In the genomic region with DNA sequence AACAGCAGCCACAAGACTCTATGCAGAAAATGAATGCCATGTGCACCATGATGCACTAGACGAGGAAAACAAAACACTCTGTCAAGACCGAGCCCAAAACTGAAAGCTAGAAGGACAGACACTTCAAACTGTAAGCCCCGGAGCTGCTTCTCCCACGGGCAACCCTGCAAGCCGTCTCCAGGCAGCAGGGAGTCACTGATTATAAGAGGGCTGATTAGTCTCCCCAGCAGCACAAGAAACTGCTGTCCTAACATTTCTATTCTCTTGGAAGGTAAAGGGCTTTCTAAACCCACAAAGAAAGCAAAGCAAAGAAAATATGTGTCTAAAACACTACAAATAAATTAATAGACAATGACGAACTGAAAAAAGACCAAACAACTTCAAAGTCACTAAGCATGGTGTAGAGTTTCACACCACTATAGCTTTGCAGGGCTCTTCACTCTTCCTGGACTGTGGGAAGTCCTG, we compare ENCODE assay signal across 9 cellular contexts. TPM values are rescaled to one million over a fixed set of nuclear protein-coding genes. Genes with fewer than 3 reads are reported as not detected.
A peak's percentile ranks its signal among the peaks of the same experiment; 100 is the strongest.
DNase-seq lines count a peak whose midpoint lies in the region; ATAC-seq, FAIRE-seq and TF ChIP-seq lines count a peak whose summit lies in the region.
"Had no signal": no experiment of that assay in that cellular context is flagged by ENCODE, and none has a peak within 500 bp of the region (broad histone marks: within the 10 kb centered on the region; RNA-seq: fewer than 3 reads in every experiment).

No MANE protein-coding gene starts in this region.

- H3K4me2 ChIP-seq in keratinocyte (ENCODE audit: control insufficient read depth, extremely low read depth, insufficient read depth, low read depth, low read length): peak overlapping the region; percentile 84

- TF ChIP-seq POLR2A in breast epithelium (IDR thresholded peaks at IDR 0.05) (no peak), stomach (IDR thresholded peaks at IDR 0.05) (no peak)

- in situ Hi-C loops in KBM-7 (cut with MboI; ENCODE audit: low pct_unique_long_range_greater_than_20kb, low sequenced_read_pairs): no loop called here

- peak overlapping the region; percentile 20 for H3K9ac ChIP-seq in keratinocyte (ENCODE audit: control insufficient read depth, extremely low read depth, insufficient read depth, low read length)

- intact Hi-C loops in breast epithelium (cut with DNase I; ENCODE audit: low total_unique reads): no loop called here
- intact Hi-C loops in MCF 10A (cut with micrococcal nuclease): no loop called here
- intact Hi-C loops in stomach (cut with DNase I; ENCODE audit: low total_unique reads): no loop called here

- dilution Hi-C loops in keratinocyte (cut with MboI; ENCODE audit: extremely low pct_ligation_motif_present, low sequenced_read_pairs): no loop called here

- H3K4me3 Mint-ChIP-seq in MCF 10A (ENCODE audit: unreplicated experiment): no peak overlapping the region
- peak overlapping the region; percentile 79 for H3K4me3 Mint-ChIP-seq in activated T-cell treated with anti-CD3 and anti-CD28 coated beads, Interleukin-2, amount 50 U/mL, for 72 hours

- TF ChIP-seq CTCF in breast epithelium (IDR thresholded peaks at IDR 0.05) (no peak), MCF 10A (IDR thresholded peaks at IDR 0.05; ENCODE audit: unreplicated experiment) (no peak), keratinocyte (optimal IDR thresholded peaks at IDR 0.05 in 1 of 3, IDR thresholded peaks at IDR 0.05 in 1 of 3, conservative IDR thresholded peaks at IDR 0.05 in 1 of 3; ENCODE audit: extremely low read depth in 1 of 3, insufficient read depth in 2 of 3, low read length in 3 of 3) (no peak), stomach (IDR thresholded peaks at IDR 0.05) (no peak)

- H2AFZ ChIP-seq in keratinocyte (ENCODE audit: control insufficient read depth, low read length): peak overlapping the region; percentile 36

- ATAC-seq in activated T-cell treated with anti-CD3 and anti-CD28 coated beads, Interleukin-2, amount 50 U/mL, for 72 hours (replicated peaks in 1 of 2): peak; percentile 54 to 66
- ATAC-seq in HG03571 (IDR thresholded peaks at IDR 0.05; ENCODE audit: unreplicated experiment): no peak

- POLR2A ChIA-PET in MCF 10A (lab: Yijun Ruan, JAX): interaction anchor here (0.8 to 1.3 kb wide), 4 partner anchors 7 to 237 kb away, joined by 3 to 5 read pairs (median 3); partner anchors contain the start of gene SKIC8

- H3K4me1 Mint-ChIP-seq in MCF 10A (ENCODE audit: insufficient read depth, unreplicated experiment): peaks cover 16% of the 10 kb centered on the region
- peaks cover 42% of the 10 kb centered on the region for H3K4me1 Mint-ChIP-seq in activated T-cell treated with anti-CD3 and anti-CD28 coated beads, Interleukin-2, amount 50 U/mL, for 72 hours (ENCODE audit: low read depth)

- no peaks in the 10 kb centered on the region for H3K36me3 ChIP-seq in breast epithelium
- H3K36me3 ChIP-seq in keratinocyte (ENCODE audit: control insufficient read depth in 2 of 2, extremely low read depth in 1 of 2, insufficient read depth in 2 of 2, low read length in 2 of 2): no peaks in the 10 kb centered on the region
- H3K36me3 ChIP-seq in stomach: no peaks in the 10 kb centered on the region

- H3K79me2 ChIP-seq in keratinocyte (ENCODE audit: control insufficient read depth, insufficient read depth, low read length): peaks cover 70% of the 10 kb centered on the region

- H3K4me1 ChIP-seq in breast epithelium: peaks cover 8 to 23% of the 10 kb centered on the region in 2 donors
- peaks cover 30% of the 10 kb centered on the region for H3K4me1 ChIP-seq in keratinocyte (ENCODE audit: control insufficient read depth, extremely low read depth, insufficient read depth, low read length)
- H3K4me1 ChIP-seq in stomach: peaks cover 84 to 100% (median 93%) of the 10 kb centered on the region in 4 donors

- DNase-seq in breast epithelium (ENCODE audit: low spot score in 2 of 2) (no peak), MCF 10A (ENCODE audit: unreplicated experiment) (no peak), KBM-7 (peak; percentile 77), keratinocyte (ENCODE audit: low read depth, low spot score) (no peak), stomach (no peak), NCI-H1930 (lab: John Stamatoyannopoulos, UW) (no peak)
- peak; percentile 37 to 39 for DNase-seq in activated T-cell treated with anti-CD3 and anti-CD28 coated beads, Interleukin-2, amount 50 U/mL, for 72 hours

- H3K9me3 Mint-ChIP-seq in MCF 10A (ENCODE audit: unreplicated experiment): no peaks in the 10 kb centered on the region
- no peaks in the 10 kb centered on the region for H3K9me3 Mint-ChIP-seq in activated T-cell treated with anti-CD3 and anti-CD28 coated beads, Interleukin-2, amount 50 U/mL, for 72 hours

- H3K27ac Mint-ChIP-seq in MCF 10A (ENCODE audit: low read depth, unreplicated experiment): no peak overlapping the region
- peak overlapping the region; percentile 45 for H3K27ac Mint-ChIP-seq in activated T-cell treated with anti-CD3 and anti-CD28 coated beads, Interleukin-2, amount 50 U/mL, for 72 hours

- no peaks in the 10 kb centered on the region for H3K9me1 ChIP-seq in keratinocyte (ENCODE audit: control insufficient read depth, extremely low read depth, insufficient read depth, low read length)

- no peaks in the 10 kb centered on the region for H4K20me1 ChIP-seq in keratinocyte (ENCODE audit: control insufficient read depth, extremely low read depth, insufficient read depth, low read length)

- WGBS in stomach, 5 donors: 1 to 10% (median 2%) methylated on average over 6 of the region's 6 CpGs

- BruUV-seq in MCF 10A (replicated peaks; lab: Mats Ljungman, UMichigan): no TSS peak

- H3K27me3 Mint-ChIP-seq in MCF 10A (ENCODE audit: insufficient read depth, unreplicated experiment): no peaks in the 10 kb centered on the region
- no peaks in the 10 kb centered on the region for H3K27me3 Mint-ChIP-seq in activated T-cell treated with anti-CD3 and anti-CD28 coated beads, Interleukin-2, amount 50 U/mL, for 72 hours (ENCODE audit: low read depth)

- no peaks in the 10 kb centered on the region for H3K9me3 ChIP-seq in breast epithelium
- H3K9me3 ChIP-seq in keratinocyte (ENCODE audit: control insufficient read depth, low read depth, low read length): no peaks in the 10 kb centered on the region
- H3K9me3 ChIP-seq in stomach: no peaks in the 10 kb centered on the region

- peak overlapping the region; percentile 70 to 91 for H3K27ac ChIP-seq in breast epithelium
- H3K27ac ChIP-seq in keratinocyte (ENCODE audit: control insufficient read depth, insufficient read depth, low read length): no peak overlapping the region
- peak overlapping the region; percentile 24 to 98 (median 59) for H3K27ac ChIP-seq in stomach

- TF ChIP-seq EP300 in stomach (IDR thresholded peaks at IDR 0.05): no peak

- H3K4me3 ChIP-seq in breast epithelium (peak overlapping the region in 2 of 3 donors; percentile 1 to 31), keratinocyte (ENCODE audit: control insufficient read depth in 2 of 3, extremely low read depth in 1 of 3, insufficient read depth in 2 of 3, low read depth in 1 of 3, low read length in 3 of 3) (peak overlapping the region in 2 of 3 experiments; percentile 38 to 47), stomach (peak overlapping the region in 2 of 4 donors; percentile 14 to 21)

- FAIRE-seq in keratinocyte (lab: Jason Lieb, UNC): no peak
- FAIRE-seq: endometrium had no signal

- H3K27me3 ChIP-seq in breast epithelium: no peaks in the 10 kb centered on the region
- no peaks in the 10 kb centered on the region for H3K27me3 ChIP-seq in keratinocyte (ENCODE audit: control insufficient read depth, extremely low read depth, insufficient read depth, low read length)
- H3K27me3 ChIP-seq in stomach: no peaks in the 10 kb centered on the region

- H3K36me3 Mint-ChIP-seq in MCF 10A (ENCODE audit: insufficient read depth, unreplicated experiment): peaks cover 6% of the 10 kb centered on the region
- H3K36me3 Mint-ChIP-seq in activated T-cell treated with anti-CD3 and anti-CD28 coated beads, Interleukin-2, amount 50 U/mL, for 72 hours (ENCODE audit: insufficient read depth in 2 of 2): no peaks in the 10 kb centered on the region

- CTCF ChIA-PET in MCF 10A (lab: Yijun Ruan, JAX): no interaction called here

RNA-seq across cellular contexts. Expression of gene TBC1D2B, which starts 15.5 kb away (rescaled TPM):
- total RNA-seq in breast epithelium (10 to 100 TPM; 44.9 to 71.0 (median 69.2) TPM), MCF 10A (2022) (21.2 and 21.6 TPM in 2 replicates), stomach (10 to 100 TPM; 38.2 to 61.7 (median 58.3) TPM)
- 10 to 100 TPM; 67.8 to 75.0 TPM for total RNA-seq in activated T-cell treated with anti-CD3 and anti-CD28 coated beads, Interleukin-2, amount 50 U/mL, for 72 hours
- polyA plus RNA-seq in keratinocyte (17.7 to 27.0 TPM (median 26.1 TPM) in 3 replicates), stomach (10 to 100 TPM in 2 of 3 donors, 1 to 10 TPM in 1; 9.3 to 12.4 (median 11.7) TPM)
- 10.8 TPM for polyA plus RNA-seq in keratinocyte (2011; ENCODE audit: low read depth)
- 11.9 and 13.8 TPM in 2 replicates for polyA plus RNA-seq in keratinocyte (2011; cell fraction: cytosol; rRNA removed)
- polyA plus RNA-seq in keratinocyte (2011; cell fraction: nucleus; rRNA removed): 56.7 and 64.2 TPM in 2 replicates
- polyA plus RNA-seq in keratinocyte (2012; ENCODE audit: low replicate concordance): 13.9 and 16.2 TPM in 2 replicates
- polyA minus RNA-seq in keratinocyte: 29.3 to 31.1 TPM (median 30.8 TPM) in 3 replicates
- 14.4 TPM for polyA minus RNA-seq in keratinocyte (2011; cell fraction: cytosol; rRNA and poly(A)+ RNA removed)
- polyA minus RNA-seq in keratinocyte (2011; cell fraction: nucleus; rRNA and poly(A)+ RNA removed): 26.8 and 43.9 TPM in 2 replicates

RNA-seq across cellular contexts. Expression of gene SH2D7, which starts 30.4 kb away (rescaled TPM):
- total RNA-seq in breast epithelium (not detected), MCF 10A (2022) (not detected in 2 replicates), stomach (under 1 TPM in 2 of 5 donors, not detected in 3; 0.29 to 0.45 TPM)
- not detected for total RNA-seq in activated T-cell treated with anti-CD3 and anti-CD28 coated beads, Interleukin-2, amount 50 U/mL, for 72 hours
- polyA plus RNA-seq in keratinocyte (not detected in 3 replicates), stomach (not detected)
- not detected for polyA plus RNA-seq in keratinocyte (2011; ENCODE audit: low read depth)
- polyA plus RNA-seq in keratinocyte (2011; cell fraction: cytosol; rRNA removed): not detected in 2 replicates
- polyA plus RNA-seq in keratinocyte (2011; cell fraction: nucleus; rRNA removed): not detected in 2 replicates
- polyA plus RNA-seq in keratinocyte (2012; ENCODE audit: low replicate concordance): 0.07 TPM in 2 replicates
- not detected in 3 replicates for polyA minus RNA-seq in keratinocyte
- polyA minus RNA-seq in keratinocyte (2011; cell fraction: cytosol; rRNA and poly(A)+ RNA removed): not detected
- polyA minus RNA-seq in keratinocyte (2011; cell fraction: nucleus; rRNA and poly(A)+ RNA removed): not detected in 2 replicates

Comparison
In these comparisons a context has a peak if more than half of its experiments do, and no peak if none do; other contexts are left out.
1. DNase-seq: peak in KBM-7 (single experiment) and activated T-cell treated with anti-CD3 and anti-CD28 coated beads, Interleukin-2, amount 50 U/mL, for 72 hours (2 of 2); none in breast epithelium (0 of 2), MCF 10A (single experiment), keratinocyte (single experiment), stomach (single experiment) and NCI-H1930 (0 of 2).